19 cellular contexts compared by ENCODE assay signal in the genomic region with DNA sequence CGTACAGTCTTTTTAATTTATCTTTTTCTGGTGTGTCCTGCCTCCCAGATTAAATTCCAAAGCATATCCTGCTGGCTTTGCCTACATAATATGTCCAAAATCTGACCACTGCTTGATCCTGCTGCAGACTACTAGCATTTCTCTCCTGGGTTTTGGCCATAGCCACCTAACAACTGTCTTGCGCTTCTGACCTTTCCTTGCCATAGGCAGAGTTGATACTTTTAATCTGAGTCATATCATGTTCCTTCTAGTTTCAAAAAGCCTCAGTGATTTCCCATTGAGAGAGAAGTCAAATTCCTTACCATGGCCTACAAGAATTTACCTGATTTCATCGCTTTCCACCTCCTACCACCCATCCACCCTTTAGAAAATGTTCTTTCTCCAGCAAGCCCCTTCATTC.
DNase-seq lines count a peak whose midpoint lies in the region; ATAC-seq, FAIRE-seq and TF ChIP-seq lines count a peak whose summit lies in the region.
"Had no signal": no experiment of that assay in that cellular context is flagged by ENCODE, and none has a peak within 500 bp of the region (broad histone marks: within the 10 kb centered on the region; RNA-seq: fewer than 3 reads in every experiment).

No MANE protein-coding gene starts in this region.

- H3K36me3 ChIP-seq in left ventricle myocardium inferior, result no peaks in the 10 kb centered on the region
- H3K36me3 ChIP-seq in keratinocyte (ENCODE audit: control insufficient read depth in 2 of 2, extremely low read depth in 1 of 2, insufficient read depth in 2 of 2, low read length in 2 of 2), result no peaks in the 10 kb centered on the region
- H3K36me3 ChIP-seq: tibial nerve had no signal

- H3K36me3 Mint-ChIP-seq in activated naive CD4-positive, alpha-beta T cell treated with anti-CD3 and anti-CD28 coated beads, Interleukin-2, amount 10 ng/mL, durations not matched to agents 7 days and 5 days, result no peaks in the 10 kb centered on the region

- intact Hi-C loops in left ventricle myocardium inferior (cut with micrococcal nuclease) (no loop called here), left cardiac atrium (cut with DNase I) (loop anchor here in 1 of 2 donors (10.0 kb wide), 2 partner anchors 124 to 394 kb away; no protein-coding TSS in a partner anchor)

- CTCF ChIA-PET in activated naive CD4-positive, alpha-beta T cell treated with anti-CD3 and anti-CD28 coated beads, Interleukin-2, amount 10 ng/mL, durations not matched to agents 7 days and 5 days (lab: Charles Lee), result interaction anchor here (0.8 kb wide), 1 partner anchor 1554 kb away, joined by 3 read pairs; no protein-coding TSS in a partner anchor

- no peak overlapping the region for H3K4me3 ChIP-seq in left ventricle myocardium inferior
- H3K4me3 ChIP-seq in keratinocyte (ENCODE audit: control insufficient read depth in 2 of 3, extremely low read depth in 1 of 3, insufficient read depth in 2 of 3, low read depth in 1 of 3, low read length in 3 of 3), result no peak overlapping the region
- H3K4me3 ChIP-seq: A549, tibial nerve had no signal

- no peak for DNase-seq in left ventricle myocardium inferior
- DNase-seq in left cardiac atrium, result no peak
- DNase-seq in NCI-H226, result peak; percentile 60
- no peak for DNase-seq in keratinocyte (ENCODE audit: low read depth, low spot score)
- no peak for DNase-seq in NK-92 (lab: John Stamatoyannopoulos, UW; ENCODE audit: unreplicated experiment)
- no peak for DNase-seq in activated naive CD4-positive, alpha-beta T cell treated with anti-CD3 and anti-CD28 coated beads, Interleukin-2, amount 10 ng/mL, durations not matched to agents 7 days and 5 days
- DNase-seq: activated CD8-positive, alpha-beta T cell treated with anti-CD3 and anti-CD28 coated beads for 36 hours; CD4-positive, CD25-positive, alpha-beta regulatory T cell; DND-41; NCI-H1694 treated with DMSO at 0.1 percent for 48 hours; NCI-H524 treated with DMSO at 0.1 percent for 48 hours; PC-3; right cardiac atrium; stimulated activated CD4-positive, alpha-beta T cell treated with anti-CD3 and anti-CD28 coated beads, Interleukin-4, amount 100 ng/mL, for 1 hour had no signal

- dilution Hi-C loops in keratinocyte (cut with MboI; ENCODE audit: extremely low pct_ligation_motif_present, low sequenced_read_pairs), result no loop called here

- FAIRE-seq in keratinocyte (lab: Jason Lieb, UNC), result peak; percentile 29
- FAIRE-seq: A549 had no signal

- no peak overlapping the region for H3K9ac ChIP-seq in keratinocyte (ENCODE audit: control insufficient read depth, extremely low read depth, insufficient read depth, low read length)

- H3K4me1 Mint-ChIP-seq in activated naive CD4-positive, alpha-beta T cell treated with anti-CD3 and anti-CD28 coated beads, Interleukin-2, amount 10 ng/mL, durations not matched to agents 7 days and 5 days, result no peaks in the 10 kb centered on the region

- H3K27ac Mint-ChIP-seq in activated naive CD4-positive, alpha-beta T cell treated with anti-CD3 and anti-CD28 coated beads, Interleukin-2, amount 10 ng/mL, durations not matched to agents 7 days and 5 days, result no peak overlapping the region
- H3K27ac Mint-ChIP-seq: activated CD8-positive, alpha-beta T cell treated with anti-CD3 and anti-CD28 coated beads for 36 hours had no signal

- H3K4me2 ChIP-seq in keratinocyte (ENCODE audit: control insufficient read depth, extremely low read depth, insufficient read depth, low read depth, low read length), result no peak overlapping the region
- H3K4me2 ChIP-seq: A549 had no signal

- no peak overlapping the region for H2AFZ ChIP-seq in keratinocyte (ENCODE audit: control insufficient read depth, low read length)

- H3K27me3 ChIP-seq in left ventricle myocardium inferior (ENCODE audit: low read depth), result no peaks in the 10 kb centered on the region
- no peaks in the 10 kb centered on the region for H3K27me3 ChIP-seq in keratinocyte (ENCODE audit: control insufficient read depth, extremely low read depth, insufficient read depth, low read length)
- H3K27me3 ChIP-seq: foreskin keratinocyte, tibial nerve had no signal

- H3K27me3 Mint-ChIP-seq in activated naive CD4-positive, alpha-beta T cell treated with anti-CD3 and anti-CD28 coated beads, Interleukin-2, amount 10 ng/mL, durations not matched to agents 7 days and 5 days, result no peaks in the 10 kb centered on the region
- H3K27me3 Mint-ChIP-seq: activated CD8-positive, alpha-beta T cell treated with anti-CD3 and anti-CD28 coated beads for 36 hours; CD4-positive, CD25-positive, alpha-beta regulatory T cell had no signal

- H3K9me3 ChIP-seq in left ventricle myocardium inferior (replicated peaks) (no peaks in the 10 kb centered on the region), keratinocyte (ENCODE audit: control insufficient read depth, low read depth, low read length) (no peaks in the 10 kb centered on the region)
- H3K9me3 ChIP-seq: A549, tibial nerve had no signal

- TF ChIP-seq CTCF in left ventricle myocardium inferior (IDR thresholded peaks at IDR 0.05; ENCODE audit: borderline replicate concordance) (no peak), keratinocyte (optimal IDR thresholded peaks at IDR 0.05 in 1 of 3, IDR thresholded peaks at IDR 0.05 in 1 of 3, conservative IDR thresholded peaks at IDR 0.05 in 1 of 3; ENCODE audit: extremely low read depth in 1 of 3, insufficient read depth in 2 of 3, low read length in 3 of 3) (no peak)

- no peaks in the 10 kb centered on the region for H3K9me3 Mint-ChIP-seq in activated naive CD4-positive, alpha-beta T cell treated with anti-CD3 and anti-CD28 coated beads, Interleukin-2, amount 10 ng/mL, durations not matched to agents 7 days and 5 days
- H3K9me3 Mint-ChIP-seq: activated CD8-positive, alpha-beta T cell treated with anti-CD3 and anti-CD28 coated beads for 36 hours; CD4-positive, CD25-positive, alpha-beta regulatory T cell had no signal

- H3K9me1 ChIP-seq in keratinocyte (ENCODE audit: control insufficient read depth, extremely low read depth, insufficient read depth, low read length), result no peaks in the 10 kb centered on the region

- no peaks in the 10 kb centered on the region for H3K79me2 ChIP-seq in keratinocyte (ENCODE audit: control insufficient read depth, insufficient read depth, low read length)

- H3K4me1 ChIP-seq in left ventricle myocardium inferior (peaks cover 37% of the 10 kb centered on the region), keratinocyte (ENCODE audit: control insufficient read depth, extremely low read depth, insufficient read depth, low read length) (peaks cover 4% of the 10 kb centered on the region)
- H3K4me1 ChIP-seq: A549, foreskin keratinocyte had no signal

- ATAC-seq in left cardiac atrium (no peak), GM21447 (IDR thresholded peaks at IDR 0.05; ENCODE audit: unreplicated experiment) (no peak), HG03025 (IDR thresholded peaks at IDR 0.05; ENCODE audit: low FRiP score, unreplicated experiment) (no peak)
- ATAC-seq: A549; activated CD8-positive, alpha-beta T cell treated with anti-CD3 and anti-CD28 coated beads for 36 hours; foreskin keratinocyte; PC-3 had no signal

- no peak overlapping the region for H3K4me3 Mint-ChIP-seq in activated naive CD4-positive, alpha-beta T cell treated with anti-CD3 and anti-CD28 coated beads, Interleukin-2, amount 10 ng/mL, durations not matched to agents 7 days and 5 days
- H3K4me3 Mint-ChIP-seq: activated CD8-positive, alpha-beta T cell treated with anti-CD3 and anti-CD28 coated beads for 36 hours; CD4-positive, CD25-positive, alpha-beta regulatory T cell had no signal

- H4K20me1 ChIP-seq in keratinocyte (ENCODE audit: control insufficient read depth, extremely low read depth, insufficient read depth, low read length), result no peaks in the 10 kb centered on the region

- H3K27ac ChIP-seq in left ventricle myocardium inferior (replicated peaks) (peak overlapping the region; percentile 62), keratinocyte (ENCODE audit: control insufficient read depth, insufficient read depth, low read length) (no peak overlapping the region)
- H3K27ac ChIP-seq: A549, foreskin keratinocyte, tibial nerve had no signal
